In the genomic region with DNA sequence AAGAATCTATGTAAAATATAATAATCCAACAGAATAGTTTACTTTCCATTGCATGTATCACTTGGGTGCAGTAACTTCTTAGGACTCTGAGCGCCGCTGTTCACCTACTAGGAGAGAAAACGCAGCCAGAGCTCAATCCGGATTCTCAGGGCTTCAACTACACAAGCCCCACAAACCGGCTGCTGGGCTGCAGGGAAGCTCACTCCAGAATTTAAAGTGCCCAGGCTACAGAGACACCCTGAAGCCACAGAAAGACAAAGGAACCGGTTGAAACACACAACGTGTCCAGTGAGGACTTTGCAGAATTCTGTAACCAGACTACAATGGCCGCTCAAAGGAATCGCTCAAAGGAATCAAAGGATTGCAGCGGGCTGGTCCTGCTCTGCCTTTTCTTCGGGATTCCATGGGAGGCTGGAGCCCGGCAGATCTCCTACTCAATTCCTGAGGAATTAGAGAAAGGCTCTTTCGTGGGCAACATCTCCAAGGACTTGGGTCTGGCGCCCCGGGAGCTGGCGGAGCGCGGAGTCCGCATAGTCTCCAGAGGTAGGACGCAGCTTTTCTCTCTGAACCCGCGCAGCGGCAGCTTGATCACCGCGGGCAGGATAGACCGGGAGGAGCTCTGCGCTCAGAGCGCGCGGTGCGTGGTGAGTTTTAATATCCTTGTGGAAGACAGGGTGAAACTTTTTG, we compare ENCODE assay signal across 8 cellular contexts.
DNase-seq lines count a peak whose midpoint lies in the region; TF ChIP-seq lines count a peak whose summit lies in the region.

A gene (plus strand): TSS at position 135 of the 687 bp plus-strand sequence. CDS start 189 bp downstream, at position 324.

- peak within 1 kb of the TSS; percentile 68 for H3K4me3 ChIP-seq in HL-60 (replicated peaks; ENCODE audit: insufficient read depth, low read length)

- in situ Hi-C loops in T47D (cut with HindIII; ENCODE audit: low pct_unique_long_range_greater_than_20kb, low sequenced_read_pairs) = no loop called here

- TF ChIP-seq CTCF in GM20000 (IDR thresholded peaks at IDR 0.05; ENCODE audit: extremely low read depth, missing control alignments) = peak; percentile 76
- peak; percentile 51 for TF ChIP-seq CTCF in HL-60 (IDR thresholded peaks at IDR 0.05; ENCODE audit: insufficient read depth, low read length)

- no peak within 1 kb of the TSS for H3K27ac ChIP-seq in HL-60 (replicated peaks)

- DNase-seq in DMS 273 treated with DMSO at 0.1 percent for 48 hours (lab: John Stamatoyannopoulos, UW) (peak; percentile 35), GM20000 (ENCODE audit: low spot score) (peak; percentile 88), HL-60 (ENCODE audit: low read depth in 1 of 2, low spot score in 1 of 2) (peak; percentile 48 to 79), T-helper 1 cell (peak in 3 of 5 donors; percentile 29 to 56 (median 55)), T47D (ENCODE audit: low read depth in 1 of 2, low spot score in 1 of 2) (peak; percentile 93), iPS-NIHi7 (ENCODE audit: extremely low spot score) (peak; percentile 51), NCI-H1105 (lab: John Stamatoyannopoulos, UW) (no peak)
- peak; percentile 44 for DNase-seq in stimulated activated CD4-positive, alpha-beta T cell treated with anti-CD3 and anti-CD28 coated beads, Interleukin-12 subunit alpha, Interleukin-12 subunit beta, amount 100 ng/mL, for 4 hours

- peaks cover 3% of the 10 kb centered on the region for H3K27me3 ChIP-seq in HL-60 (ENCODE audit: insufficient read depth, poor library complexity, severe bottlenecking)
